Comparison of ENCODE assay signal across 22 cellular contexts in the genomic region with DNA sequence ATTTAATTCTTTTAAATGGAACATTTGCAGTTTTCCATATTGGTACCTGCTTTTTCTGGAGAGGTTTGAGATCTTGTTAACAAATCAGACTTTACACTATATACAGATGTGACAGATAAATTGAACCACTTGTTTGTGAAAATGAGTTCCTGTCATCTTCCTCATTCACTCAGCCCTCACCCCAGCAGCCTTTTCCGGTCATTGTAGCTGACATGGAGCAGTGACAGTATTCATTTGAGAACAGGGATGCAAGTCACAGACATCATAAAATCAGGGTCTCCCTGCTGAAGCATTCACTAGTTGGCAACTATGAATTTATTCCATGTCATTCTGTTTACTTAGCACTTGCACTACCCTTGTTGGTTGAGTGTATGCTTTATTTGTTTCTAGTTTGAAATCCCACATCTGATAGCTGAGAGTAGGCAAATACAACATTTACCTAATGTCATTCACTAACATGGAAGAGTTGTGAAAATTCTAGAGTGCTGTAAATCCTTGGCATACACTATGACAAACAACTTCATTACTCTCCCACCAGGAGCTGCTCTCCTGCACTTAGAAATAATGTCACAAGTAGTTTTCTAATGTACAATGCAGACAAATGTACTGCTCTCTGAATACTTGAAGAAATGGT.
DNase-seq lines count a peak whose midpoint lies in the region; ATAC-seq and TF ChIP-seq lines count a peak whose summit lies in the region.
"Had no signal": no experiment of that assay in that cellular context is flagged by ENCODE, and none has a peak within 500 bp of the region (broad histone marks: within the 10 kb centered on the region; RNA-seq: fewer than 3 reads in every experiment).

No MANE protein-coding gene starts in this region.

- no peak overlapping the region for H3K4me3 Mint-ChIP-seq in Calu3 (ENCODE audit: low read depth, unreplicated experiment)
- no peak overlapping the region for H3K4me3 Mint-ChIP-seq in neural progenitor cell
- H3K4me3 Mint-ChIP-seq: IgD-negative memory B cell; T-helper 1 cell treated with Interleukin-12 subunit alpha and Interleukin-12 subunit beta and Interleukin-4 antibody, amounts not matched to agents 30 μg/mL and 1 μg/mL, for 36 hours had no signal

- no peak for ATAC-seq in GM21529 (IDR thresholded peaks at IDR 0.05; ENCODE audit: unreplicated experiment)
- ATAC-seq in GM18520 (IDR thresholded peaks at IDR 0.05; ENCODE audit: unreplicated experiment): no peak
- ATAC-seq: PC-3 had no signal

- no peak overlapping the region for H3K9ac ChIP-seq in neural progenitor cell
- H3K9ac ChIP-seq: KMS-11, SK-N-SH had no signal

- H3F3A ChIP-seq in neural progenitor cell (ENCODE audit: low read depth): no peaks in the 10 kb centered on the region

- H3K27me3 ChIP-seq in neural progenitor cell: no peaks in the 10 kb centered on the region

- H3K36me3 Mint-ChIP-seq in Calu3 (ENCODE audit: insufficient read depth, unreplicated experiment) (no peaks in the 10 kb centered on the region), neural progenitor cell (no peaks in the 10 kb centered on the region)

- H3K4me2 ChIP-seq in neural progenitor cell: no peak overlapping the region
- H3K4me2 ChIP-seq: KMS-11, SK-N-SH had no signal

- H3K27ac Mint-ChIP-seq in Calu3 (ENCODE audit: unreplicated experiment): no peak overlapping the region
- H3K27ac Mint-ChIP-seq in neural progenitor cell: no peak overlapping the region
- H3K27ac Mint-ChIP-seq: T-helper 1 cell treated with Interleukin-12 subunit alpha and Interleukin-12 subunit beta and Interleukin-4 antibody, amounts not matched to agents 30 μg/mL and 1 μg/mL, for 36 hours had no signal

- H3K4me3 ChIP-seq in neural progenitor cell: no peak overlapping the region

- H3K4me1 ChIP-seq in neural progenitor cell: no peaks in the 10 kb centered on the region

- H3K27me3 Mint-ChIP-seq in Calu3 (ENCODE audit: unreplicated experiment): no peaks in the 10 kb centered on the region
- H3K27me3 Mint-ChIP-seq in neural progenitor cell (ENCODE audit: insufficient read depth, low read depth): no peaks in the 10 kb centered on the region
- H3K27me3 Mint-ChIP-seq: IgD-negative memory B cell had no signal

- H4K20me1 ChIP-seq in neural progenitor cell (ENCODE audit: low read depth): no peaks in the 10 kb centered on the region

- H3K9me3 ChIP-seq in neural progenitor cell (ENCODE audit: low read depth): no peaks in the 10 kb centered on the region
- H3K9me3 ChIP-seq: SK-N-SH had no signal

- H3K27ac ChIP-seq in neural progenitor cell: no peak overlapping the region
- H3K27ac ChIP-seq: HL-60, KMS-11 had no signal

- DNase-seq in NCI-H1417 (lab: John Stamatoyannopoulos, UW) (peak in 2 of 3 experiments; percentile 0 to 17), NCI-H1417 treated with DMSO at 0.1 percent for 48 hours (lab: John Stamatoyannopoulos, UW) (no peak), Calu3 (no peak), NCI-H526 treated with DMSO at 0.1 percent for 48 hours (lab: John Stamatoyannopoulos, UW) (peak; percentile 72), neural progenitor cell (ENCODE audit: low spot score) (no peak)
- DNase-seq: 8988T, ACHN, DMS79, GF-D8, MM.1S, NCI-H1694 treated with DMSO at 0.1 percent for 48 hours, NCI-H2107, NCI-H524, PC-3, SK-N-SH, SW 1271 had no signal

- peaks cover 10% of the 10 kb centered on the region for H3K4me1 Mint-ChIP-seq in Calu3 (ENCODE audit: low read depth, unreplicated experiment)
- H3K4me1 Mint-ChIP-seq in neural progenitor cell: no peaks in the 10 kb centered on the region
- H3K4me1 Mint-ChIP-seq: IgD-negative memory B cell had no signal

- TSS peak; percentile 21 for BruUV-seq in Calu3 (replicated peaks; lab: Mats Ljungman, UMichigan)

- H3K36me3 ChIP-seq in neural progenitor cell: no peaks in the 10 kb centered on the region

- TF ChIP-seq CTCF in Calu3 (IDR thresholded peaks at IDR 0.05; ENCODE audit: unreplicated experiment): no peak
- TF ChIP-seq CTCF in neural progenitor cell (IDR thresholded peaks at IDR 0.05): no peak

- intact Hi-C loops in Calu3 (cut with micrococcal nuclease; ENCODE audit: unreplicated experiment): no loop called here

- H3K79me2 ChIP-seq in neural progenitor cell (ENCODE audit: low read depth): no peaks in the 10 kb centered on the region

- H2AFZ ChIP-seq in neural progenitor cell (replicated peaks): peak overlapping the region; percentile 75

- CTCF ChIA-PET in Calu3 (lab: Charles Lee): interaction anchor here (0.5 kb wide), 1 partner anchor 300 kb away, joined by 3 read pairs; no protein-coding TSS in a partner anchor

- H3K9me3 Mint-ChIP-seq in Calu3 (ENCODE audit: low read depth, unreplicated experiment): no peaks in the 10 kb centered on the region
- no peaks in the 10 kb centered on the region for H3K9me3 Mint-ChIP-seq in neural progenitor cell
- H3K9me3 Mint-ChIP-seq: IgD-negative memory B cell; T-helper 1 cell treated with Interleukin-12 subunit alpha and Interleukin-12 subunit beta and Interleukin-4 antibody, amounts not matched to agents 30 μg/mL and 1 μg/mL, for 36 hours had no signal

Comparison
In these comparisons a context has a peak if more than half of its experiments do, and no peak if none do; other contexts are left out.
1. DNase-seq: peak in NCI-H1417 (2 of 3) and NCI-H526 treated with DMSO at 0.1 percent for 48 hours (single experiment); none in NCI-H1417 treated with DMSO at 0.1 percent for 48 hours (single experiment), Calu3 (single experiment) and neural progenitor cell (single experiment).